ENCODE assay signal across 8 cellular contexts in genomic region chr1:40507973-40508372, GRCh38. TPM values are rescaled to one million over a fixed set of nuclear protein-coding genes. Genes with fewer than 3 reads are reported as not detected.
A peak's percentile ranks its signal among the peaks of the same experiment; 100 is the strongest.
DNase-seq lines count a peak whose midpoint lies in the region; ATAC-seq and TF ChIP-seq lines count a peak whose summit lies in the region.

No MANE protein-coding gene starts in this region.

- ATAC-seq in T-cell (replicated peaks in 1 of 4) (no peak), psoas muscle (no peak)

- peaks cover 9% of the 10 kb centered on the region for H3K4me1 ChIP-seq in psoas muscle

- H3K4me1 Mint-ChIP-seq in T-cell: peaks cover 11 to 15% (median 15%) of the 10 kb centered on the region in 3 donors

- no peaks in the 10 kb centered on the region for H3K27me3 ChIP-seq in GM06990 (replicated peaks; ENCODE audit: control insufficient read depth, insufficient read depth, low read length)
- no peaks in the 10 kb centered on the region for H3K27me3 ChIP-seq in psoas muscle (ENCODE audit: insufficient read depth in 3 of 3, low read length in 2 of 3)

- peaks cover 12 to 34% (median 23%) of the 10 kb centered on the region in 3 donors for H3K9me3 Mint-ChIP-seq in T-cell

- no peaks in the 10 kb centered on the region for H3K27me3 Mint-ChIP-seq in T-cell

- H3K4me3 ChIP-seq in GM06990 (replicated peaks; ENCODE audit: low read depth, low read length) (peak overlapping the region; percentile 65), fibroblast of mammary gland (ENCODE audit: control insufficient read depth, low read depth, low read length) (peak overlapping the region; percentile 77), psoas muscle (peak overlapping the region; percentile 94)

- peak overlapping the region; percentile 88 to 91 (median 90) for H3K4me3 Mint-ChIP-seq in T-cell

- peak overlapping the region in 1 of 2 donors; percentile 86 for H3K27ac Mint-ChIP-seq in T-cell

- H3K36me3 Mint-ChIP-seq in T-cell: peaks cover 31% of the 10 kb centered on the region

- CTCF ChIA-PET in T-cell (lab: Charles Lee): interaction anchor here in 1 of 2 donors (1.4 to 2.0 kb wide), 2 partner anchors 24 to 58 kb away, joined by 3 to 4 read pairs; partner anchors contain the start of genes ZFP69B and ZNF684

- TF ChIP-seq CTCF in GM06990 (IDR thresholded peaks at IDR 0.05; ENCODE audit: insufficient read depth, low read length, poor library complexity, severe bottlenecking) (no peak), fibroblast of mammary gland (conservative IDR thresholded peaks at IDR 0.05; ENCODE audit: control insufficient read depth, insufficient read depth, low read depth, low read length) (no peak), psoas muscle (IDR thresholded peaks at IDR 0.05) (no peak)

- H3K36me3 ChIP-seq in GM06990 (ENCODE audit: control insufficient read depth, insufficient read depth, low read length) (no peaks in the 10 kb centered on the region), psoas muscle (ENCODE audit: insufficient read depth in 1 of 2, low read depth in 1 of 2) (no peaks in the 10 kb centered on the region)

- POLR2A ChIA-PET in T-cell (lab: Charles Lee): interaction anchor here in 1 of 2 donors (0.7 kb wide), 1 partner anchor 670 kb away, joined by 3 read pairs; no protein-coding TSS in a partner anchor

- peaks cover 8% of the 10 kb centered on the region for H3K9me3 ChIP-seq in psoas muscle

- 60 to 65% (median 62%) methylated on average over 6 of the region's 6 CpGs for WGBS in psoas muscle, 3 donors

- intact Hi-C loops in psoas muscle (cut with DNase I): no loop called here

- H3K27ac ChIP-seq in psoas muscle: peak overlapping the region; percentile 78

- DNase-seq in GM06990 (ENCODE audit: extremely low read depth, insufficient read length) (no peak), T-cell (no peak), fibroblast of mammary gland (ENCODE audit: low read depth) (no peak), psoas muscle (no peak), NCI-H748 (lab: John Stamatoyannopoulos, UW; ENCODE audit: unreplicated experiment) (no peak), NCI-H446 treated with DMSO at 0.1 percent for 48 hours (lab: John Stamatoyannopoulos, UW) (no peak), mesenteric fat pad (ENCODE audit: low spot score) (no peak), NCI-H524 treated with DMSO at 0.1 percent for 48 hours (lab: John Stamatoyannopoulos, UW) (no peak)

RNA-seq across cellular contexts. Expression of gene EXO5, which starts 0.6 kb away (rescaled TPM):
- 10 to 100 TPM in 4 of 5 donors, 1 to 10 TPM in 1; 6.9 to 12.1 (median 10.6) TPM for total RNA-seq in T-cell
- total RNA-seq in psoas muscle: 1 to 10 TPM; 2.2 to 3.2 (median 2.8) TPM
- 1 to 10 TPM; 3.2 to 8.5 (median 4.4) TPM for polyA plus RNA-seq in psoas muscle
- total RNA-seq in mesenteric fat pad: 6.3 TPM

RNA-seq across cellular contexts. Expression of gene ZNF684, which starts 23.5 kb away (rescaled TPM):
- total RNA-seq in T-cell (1 to 10 TPM; 2.4 to 6.0 (median 4.5) TPM), psoas muscle (1 to 10 TPM; 1.0 to 2.8 (median 1.4) TPM), mesenteric fat pad (3.7 TPM)
- polyA plus RNA-seq in psoas muscle: 1 to 10 TPM; 2.1 to 3.2 (median 2.6) TPM

RNA-seq across cellular contexts. Expression of gene ZFP69, which starts 30.9 kb away (rescaled TPM):
- total RNA-seq in T-cell (1 to 10 TPM; 3.9 to 4.5 (median 4.1) TPM), psoas muscle (under 1 TPM; 0.18 to 0.54 (median 0.46) TPM), mesenteric fat pad (3.0 TPM)
- polyA plus RNA-seq in psoas muscle: under 1 TPM; 0.16 to 0.51 (median 0.25) TPM

RNA-seq across cellular contexts. Expression of gene ZFP69B, which starts 57.7 kb away (rescaled TPM):
- total RNA-seq in T-cell: 10 to 100 TPM in 2 of 5 donors, 1 to 10 TPM in 3; 3.1 to 12.5 (median 7.5) TPM
- total RNA-seq in psoas muscle: under 1 TPM; 0.32 to 0.86 (median 0.49) TPM
- polyA plus RNA-seq in psoas muscle: 1 to 10 TPM in 2 of 3 donors, under 1 TPM in 1; 0.25 to 1.4 (median 1.1) TPM
- 1.3 TPM for total RNA-seq in mesenteric fat pad
